8 cellular contexts compared by ENCODE assay signal in the genomic region with DNA sequence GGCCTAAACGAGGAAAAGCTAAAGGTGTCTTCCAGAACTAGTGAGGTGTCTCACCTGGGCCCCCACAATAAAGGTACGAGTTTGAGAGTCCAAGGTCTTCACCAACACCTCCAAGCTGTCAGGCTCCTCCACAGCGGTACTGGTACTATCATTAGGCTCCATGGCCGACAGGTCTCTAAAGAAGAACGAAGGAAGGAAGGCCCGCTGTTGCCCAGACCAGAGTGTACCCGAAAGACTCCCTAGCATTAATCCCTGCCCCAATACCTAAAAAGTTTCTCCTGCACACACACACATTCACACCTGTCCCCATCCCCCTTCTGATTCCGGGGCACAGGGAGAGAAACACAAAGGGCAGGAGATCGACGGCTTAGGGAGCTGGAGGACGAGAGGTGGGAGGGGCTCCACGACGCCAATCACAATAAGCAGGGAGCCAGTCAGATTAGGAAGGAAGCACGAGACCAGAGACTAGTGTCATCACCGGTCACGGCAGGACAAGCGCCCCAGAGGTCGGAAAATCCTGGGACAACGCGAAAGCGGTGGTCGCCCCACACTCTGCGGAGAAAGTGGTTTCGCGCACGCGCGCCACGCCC. TPM values are rescaled to one million over a fixed set of nuclear protein-coding genes. Genes with fewer than 3 reads are reported as not detected.
DNase-seq lines count a peak whose midpoint lies in the region; ATAC-seq and TF ChIP-seq lines count a peak whose summit lies in the region.

No MANE protein-coding gene starts in this region.

- H3K4me2 ChIP-seq in Karpas-422 (ENCODE audit: low read depth, low read length, poor library complexity, severe bottlenecking) (peak overlapping the region; percentile 99), mesendoderm (ENCODE audit: low read length) (peak overlapping the region; percentile 90)

- H3K36me3 ChIP-seq in Karpas-422 (ENCODE audit: insufficient read depth, low read length), result peaks cover 13% of the 10 kb centered on the region; the same call in 1 of the 2 replicates
- peaks cover 42% of the 10 kb centered on the region for H3K36me3 ChIP-seq in endodermal cell (ENCODE audit: control insufficient read depth, insufficient read depth, low read length)
- peaks cover 6% of the 10 kb centered on the region for H3K36me3 ChIP-seq in mesendoderm (ENCODE audit: control insufficient read depth, insufficient read depth, low read length)
- H3K36me3 ChIP-seq in upper lobe of left lung, result peaks cover 25 to 58% (median 30%) of the 10 kb centered on the region in 4 donors

- no peak for TF ChIP-seq EP300 in upper lobe of left lung (IDR thresholded peaks at IDR 0.05)

- peak; percentile 57 to 72 for ATAC-seq in activated T-cell treated with anti-CD3 and anti-CD28 coated beads, Interleukin-2, amount 50 U/mL, for 72 hours (replicated peaks in 1 of 2)
- ATAC-seq in SK-N-SH treated with all-trans-retinoic acid at 6 μM for 48 hours (peak; percentile 82), upper lobe of left lung (ENCODE audit: low FRiP score in 2 of 2) (peak; percentile 79 to 87)

- peak overlapping the region; percentile 89 for H3K27ac ChIP-seq in Karpas-422 (ENCODE audit: low read length)
- peak overlapping the region; percentile 99 for H3K27ac ChIP-seq in endodermal cell (ENCODE audit: low read depth, low read length)
- H3K27ac ChIP-seq in mesendoderm (ENCODE audit: low read depth, low read length), result peak overlapping the region; percentile 77
- peak overlapping the region; percentile 93 to 96 (median 94) for H3K27ac ChIP-seq in upper lobe of left lung

- H2BK120ac ChIP-seq in mesendoderm (ENCODE audit: low read depth, low read length), result no peak overlapping the region

- peaks cover 5 to 33% of the 10 kb centered on the region in 2 donors for H3K36me3 Mint-ChIP-seq in activated T-cell treated with anti-CD3 and anti-CD28 coated beads, Interleukin-2, amount 50 U/mL, for 72 hours (ENCODE audit: insufficient read depth in 2 of 2)
- H3K36me3 Mint-ChIP-seq in endodermal cell (ENCODE audit: low read depth), result peaks cover 49% of the 10 kb centered on the region

- 4% methylated on average over 22 to 29 of the region's 29 CpGs for WGBS in endodermal cell (ENCODE audit: insufficient coverage in 1 of 2, insufficient read length in 1 of 2), 2 experiments
- WGBS in mesendoderm (ENCODE audit: extremely low coverage, insufficient coverage, low lambda C conversion rate), result no CpG with 5 or more reads among the region's 29 CpGs
- WGBS in upper lobe of left lung, 2 donors, result 2 to 4% methylated on average over 15 to 29 of the region's 29 CpGs

- no peak overlapping the region for H3K18ac ChIP-seq in mesendoderm (ENCODE audit: low read length)

- peaks cover 18% of the 10 kb centered on the region for H3K4me1 ChIP-seq in Karpas-422 (ENCODE audit: low read length)
- H3K4me1 ChIP-seq in endodermal cell (ENCODE audit: control insufficient read depth, insufficient read depth, low read length), result peaks cover 5% of the 10 kb centered on the region
- peaks cover 3% of the 10 kb centered on the region for H3K4me1 ChIP-seq in mesendoderm (ENCODE audit: control insufficient read depth, low read depth, low read length)
- H3K4me1 ChIP-seq in upper lobe of left lung, result peaks cover 19 to 26% (median 21%) of the 10 kb centered on the region in 4 donors

- no peaks in the 10 kb centered on the region for H4K20me1 ChIP-seq in Karpas-422 (ENCODE audit: insufficient read depth, low read depth, low read length)

- no peak overlapping the region for H4K8ac ChIP-seq in mesendoderm (ENCODE audit: low read depth, low read length)

- H3K9me3 Mint-ChIP-seq in activated T-cell treated with anti-CD3 and anti-CD28 coated beads, Interleukin-2, amount 50 U/mL, for 72 hours, result no peaks in the 10 kb centered on the region
- H3K9me3 Mint-ChIP-seq in endodermal cell, result no peaks in the 10 kb centered on the region

- peak overlapping the region; percentile 89 for H3K9ac ChIP-seq in Karpas-422 (ENCODE audit: low read length)
- H3K9ac ChIP-seq in endodermal cell (ENCODE audit: extremely low read depth, low read length, poor library complexity, severe bottlenecking), result peak overlapping the region; percentile 84
- peak overlapping the region; percentile 95 for H3K9ac ChIP-seq in mesendoderm (ENCODE audit: low read length)

- H2AFZ ChIP-seq in Karpas-422 (ENCODE audit: low read length), result peak overlapping the region; percentile 25; the same call in 1 of the 2 replicates

- peak; percentile 73 to 77 for DNase-seq in activated T-cell treated with anti-CD3 and anti-CD28 coated beads, Interleukin-2, amount 50 U/mL, for 72 hours
- DNase-seq in activated T-cell treated with anti-CD3 and anti-CD28 coated beads for 4 hours (no peak), H4 (ENCODE audit: low spot score) (peak; percentile 78), Karpas-422 (peak; percentile 81), endodermal cell (no peak), mesendoderm (peak; percentile 96), upper lobe of left lung (peak in 1 of 2 donors; percentile 88)

- H3K27ac Mint-ChIP-seq in activated T-cell treated with anti-CD3 and anti-CD28 coated beads, Interleukin-2, amount 50 U/mL, for 72 hours, result peak overlapping the region; percentile 99
- H3K27ac Mint-ChIP-seq in endodermal cell, result peak overlapping the region; percentile 100

- H3K23ac ChIP-seq in mesendoderm (ENCODE audit: low read length), result no peak overlapping the region

- H3K4me3 ChIP-seq in Karpas-422 (ENCODE audit: low read length), result peak overlapping the region; percentile 84
- H3K4me3 ChIP-seq in endodermal cell (ENCODE audit: low read length), result peak overlapping the region; percentile 92
- peak overlapping the region; percentile 88 for H3K4me3 ChIP-seq in mesendoderm (ENCODE audit: low read length)
- H3K4me3 ChIP-seq in upper lobe of left lung, result peak overlapping the region; percentile 46 to 83 (median 76)

- H3K9me3 ChIP-seq in Karpas-422 (ENCODE audit: low read length) (no peaks in the 10 kb centered on the region), endodermal cell (ENCODE audit: control insufficient read depth, low read length) (no peaks in the 10 kb centered on the region), upper lobe of left lung (no peaks in the 10 kb centered on the region)

- H2BK15ac ChIP-seq in mesendoderm (replicated peaks; ENCODE audit: low read depth), result no peak overlapping the region

- H3K79me1 ChIP-seq in mesendoderm (ENCODE audit: low read length), result peaks cover 17% of the 10 kb centered on the region

- no peaks in the 10 kb centered on the region for H3K27me3 ChIP-seq in Karpas-422 (ENCODE audit: low read length)
- no peaks in the 10 kb centered on the region for H3K27me3 ChIP-seq in endodermal cell (ENCODE audit: control insufficient read depth, insufficient read depth, low read length, poor library complexity, severe bottlenecking)
- H3K27me3 ChIP-seq in mesendoderm (ENCODE audit: insufficient read depth, low read length, poor library complexity), result no peaks in the 10 kb centered on the region
- H3K27me3 ChIP-seq in upper lobe of left lung, result no peaks in the 10 kb centered on the region

- H3K4me3 Mint-ChIP-seq in activated T-cell treated with anti-CD3 and anti-CD28 coated beads, Interleukin-2, amount 50 U/mL, for 72 hours, result peak overlapping the region; percentile 89 to 98
- H3K4me3 Mint-ChIP-seq in endodermal cell, result peak overlapping the region; percentile 98

- H4K5ac ChIP-seq in mesendoderm (ENCODE audit: low read length), result no peak overlapping the region

- no peaks in the 10 kb centered on the region for H3K27me3 Mint-ChIP-seq in activated T-cell treated with anti-CD3 and anti-CD28 coated beads, Interleukin-2, amount 50 U/mL, for 72 hours (ENCODE audit: low read depth)
- H3K27me3 Mint-ChIP-seq in endodermal cell (ENCODE audit: insufficient read depth), result no peaks in the 10 kb centered on the region

- peak overlapping the region; percentile 98 for H3K56ac ChIP-seq in mesendoderm (ENCODE audit: low read length)

- H3K79me2 ChIP-seq in Karpas-422 (ENCODE audit: low read length) (peaks cover 43% of the 10 kb centered on the region), mesendoderm (ENCODE audit: control insufficient read depth, insufficient read depth, low read length) (peaks cover 18% of the 10 kb centered on the region)

- no peak overlapping the region for H2AK5ac ChIP-seq in mesendoderm (ENCODE audit: low read length)

- TF ChIP-seq POLR2A in upper lobe of left lung (IDR thresholded peaks at IDR 0.05), result peak in 1 of 4 donors; percentile 23

- TF ChIP-seq CTCF in endodermal cell (conservative IDR thresholded peaks at IDR 0.05) (no peak), upper lobe of left lung (IDR thresholded peaks at IDR 0.05) (no peak)

- peaks cover 42% of the 10 kb centered on the region for H3K4me1 Mint-ChIP-seq in activated T-cell treated with anti-CD3 and anti-CD28 coated beads, Interleukin-2, amount 50 U/mL, for 72 hours (ENCODE audit: low read depth)
- peaks cover 10% of the 10 kb centered on the region for H3K4me1 Mint-ChIP-seq in endodermal cell

- peak overlapping the region; percentile 63 for H2BK5ac ChIP-seq in mesendoderm (ENCODE audit: low read length)

- no peaks in the 10 kb centered on the region for H3K9me2 ChIP-seq in Karpas-422 (replicated peaks; ENCODE audit: insufficient read depth, low read length)

- peak overlapping the region; percentile 25 for H3K4ac ChIP-seq in mesendoderm (ENCODE audit: low read depth, low read length)

RNA-seq across cellular contexts. Expression of gene BAG6, which starts 0.8 kb away (rescaled TPM):
- total RNA-seq in activated T-cell treated with anti-CD3 and anti-CD28 coated beads, Interleukin-2, amount 50 U/mL, for 72 hours, result 100 to 1,000 TPM; 265 to 272 TPM
- total RNA-seq in H4 (2014; rRNA removed; shearing (Covaris generic)), result 122 and 138 TPM in 2 replicates
- 145 and 229 TPM in 2 replicates for total RNA-seq in Karpas-422 (2014; rRNA removed; shearing (Covaris generic); ENCODE audit: low replicate concordance)
- total RNA-seq in endodermal cell, result 100 to 1,000 TPM; 413 to 428 TPM
- 320 TPM for polyA plus RNA-seq in endodermal cell (2013, experiment 1 of 2)
- 283 TPM for polyA plus RNA-seq in endodermal cell (2013, experiment 2 of 2)
- 167 TPM for polyA plus RNA-seq in mesendoderm (2013, experiment 1 of 2)
- polyA plus RNA-seq in mesendoderm (2013, experiment 2 of 2), result 166 TPM
- total RNA-seq in upper lobe of left lung, result 100 to 1,000 TPM; 190 to 421 (median 294) TPM

RNA-seq across cellular contexts. Expression of gene APOM, which starts 4.0 kb away (rescaled TPM):
- total RNA-seq in activated T-cell treated with anti-CD3 and anti-CD28 coated beads, Interleukin-2, amount 50 U/mL, for 72 hours, result 1 to 10 TPM; 5.0 to 6.0 TPM
- total RNA-seq in H4 (2014; rRNA removed; shearing (Covaris generic)), result 0.91 and 1.1 TPM in 2 replicates
- total RNA-seq in Karpas-422 (2014; rRNA removed; shearing (Covaris generic); ENCODE audit: low replicate concordance), result 6.7 and 7.6 TPM in 2 replicates
- total RNA-seq in endodermal cell (1 to 10 TPM; 1.6 to 3.2 TPM), upper lobe of left lung (1 to 10 TPM in 5 of 6 donors, under 1 TPM in 1; 0.89 to 4.3 (median 2.1) TPM)
- polyA plus RNA-seq in endodermal cell (2013, experiment 1 of 2), result 6.1 TPM
- polyA plus RNA-seq in endodermal cell (2013, experiment 2 of 2), result 6.9 TPM
- polyA plus RNA-seq in mesendoderm (2013, experiment 1 of 2), result 3.3 TPM
- 3.5 TPM for polyA plus RNA-seq in mesendoderm (2013, experiment 2 of 2)

RNA-seq across cellular contexts. Expression of gene C6orf47, which starts 8.9 kb away (rescaled TPM):
- 10 to 100 TPM; 21.1 to 22.5 TPM for total RNA-seq in activated T-cell treated with anti-CD3 and anti-CD28 coated beads, Interleukin-2, amount 50 U/mL, for 72 hours
- total RNA-seq in H4 (2014; rRNA removed; shearing (Covaris generic)), result 19.3 and 20.8 TPM in 2 replicates
- total RNA-seq in Karpas-422 (2014; rRNA removed; shearing (Covaris generic); ENCODE audit: low replicate concordance), result 13.8 and 35.6 TPM in 2 replicates
- 10 to 100 TPM; 14.0 to 14.9 TPM for total RNA-seq in endodermal cell
- polyA plus RNA-seq in endodermal cell (2013, experiment 1 of 2), result 9.6 TPM
- 9.5 TPM for polyA plus RNA-seq in endodermal cell (2013, experiment 2 of 2)
- polyA plus RNA-seq in mesendoderm (2013, experiment 1 of 2), result 7.4 TPM
- polyA plus RNA-seq in mesendoderm (2013, experiment 2 of 2), result 7.6 TPM
- total RNA-seq in upper lobe of left lung, result 10 to 100 TPM; 25.0 to 30.1 (median 28.4) TPM

RNA-seq across cellular contexts. Expression of gene GPANK1, which starts 13.1 kb away (rescaled TPM):
- 10 to 100 TPM; 30.3 to 37.7 TPM for total RNA-seq in activated T-cell treated with anti-CD3 and anti-CD28 coated beads, Interleukin-2, amount 50 U/mL, for 72 hours
- 13.4 and 15.9 TPM in 2 replicates for total RNA-seq in H4 (2014; rRNA removed; shearing (Covaris generic))
- 18.6 and 26.2 TPM in 2 replicates for total RNA-seq in Karpas-422 (2014; rRNA removed; shearing (Covaris generic); ENCODE audit: low replicate concordance)
- total RNA-seq in endodermal cell (10 to 100 TPM; 16.1 to 21.3 TPM), upper lobe of left lung (10 to 100 TPM; 12.0 to 45.1 (median 16.6) TPM)
- 25.9 TPM for polyA plus RNA-seq in endodermal cell (2013, experiment 1 of 2)
- polyA plus RNA-seq in endodermal cell (2013, experiment 2 of 2), result 24.4 TPM
- polyA plus RNA-seq in mesendoderm (2013, experiment 1 of 2), result 51.9 TPM
- polyA plus RNA-seq in mesendoderm (2013, experiment 2 of 2), result 51.4 TPM

RNA-seq across cellular contexts. Expression of gene CSNK2B, which starts 14.2 kb away (rescaled TPM):
- total RNA-seq in activated T-cell treated with anti-CD3 and anti-CD28 coated beads, Interleukin-2, amount 50 U/mL, for 72 hours, result 100 to 1,000 TPM; 208 to 209 TPM
- 443 and 553 TPM in 2 replicates for total RNA-seq in H4 (2014; rRNA removed; shearing (Covaris generic))
- 178 and 212 TPM in 2 replicates for total RNA-seq in Karpas-422 (2014; rRNA removed; shearing (Covaris generic); ENCODE audit: low replicate concordance)
- total RNA-seq in endodermal cell (100 to 1,000 TPM; 155 to 171 TPM), upper lobe of left lung (100 to 1,000 TPM; 105 to 172 (median 130) TPM)
- 227 TPM for polyA plus RNA-seq in endodermal cell (2013, experiment 1 of 2)
- 191 TPM for polyA plus RNA-seq in endodermal cell (2013, experiment 2 of 2)
- 302 TPM for polyA plus RNA-seq in mesendoderm (2013, experiment 1 of 2)
- 314 TPM for polyA plus RNA-seq in mesendoderm (2013, experiment 2 of 2)

Comparison
In these comparisons a context has a peak if more than half of its experiments do, and no peak if none do; other contexts are left out.
1. DNase-seq: peak in activated T-cell treated with anti-CD3 and anti-CD28 coated beads, Interleukin-2, amount 50 U/mL, for 72 hours (2 of 2), H4 (single experiment), Karpas-422 (single experiment) and mesendoderm (single experiment); none in activated T-cell treated with anti-CD3 and anti-CD28 coated beads for 4 hours (single experiment) and endodermal cell (single experiment).
2. Peak in every context shown above with its lines, with median percentiles within 50 percentile points of each other: ATAC-seq, H3K27ac ChIP-seq, H3K4me3 ChIP-seq and H3K9ac ChIP-seq.